Comparison of ENCODE assay signal across 6 cellular contexts in the genomic region with DNA sequence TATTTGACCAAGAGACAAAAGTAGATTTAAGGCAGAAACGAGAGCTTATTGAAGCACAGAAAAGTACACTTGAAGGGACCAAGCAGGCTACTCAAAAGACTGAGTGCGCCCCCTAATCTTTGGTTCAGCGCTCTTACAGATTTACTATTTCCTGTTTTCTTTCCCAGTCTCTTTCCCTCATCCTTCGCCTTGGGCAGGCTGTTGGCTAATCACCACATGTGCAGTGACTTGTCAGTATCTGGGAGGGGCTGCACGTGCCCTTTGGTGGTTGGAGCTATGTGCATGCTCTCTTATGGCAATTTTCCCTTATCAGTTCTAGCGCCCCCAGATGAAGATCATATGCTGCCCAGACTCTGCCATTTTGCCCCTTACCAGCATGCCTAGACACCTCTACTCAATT. TPM values are rescaled to one million over a fixed set of nuclear protein-coding genes. Genes with fewer than 3 reads are reported as not detected.
"Had no signal": no experiment of that assay in that cellular context is flagged by ENCODE, and none has a peak within 500 bp of the region (broad histone marks: within the 10 kb centered on the region; RNA-seq: fewer than 3 reads in every experiment).

No MANE protein-coding gene starts in this region.

- ATAC-seq: GM23338, K562 had no signal

- H3K4me3 ChIP-seq: GM23338, K562 had no signal

- DNase-seq: H9, HCEC 1CT, IMR-90 had no signal

RNA-seq across cellular contexts. Expression of a gene that starts 35.4 kb away (rescaled TPM):
- total RNA-seq: HT-29, IMR-90, K562 had no signal
